In the genomic region with DNA sequence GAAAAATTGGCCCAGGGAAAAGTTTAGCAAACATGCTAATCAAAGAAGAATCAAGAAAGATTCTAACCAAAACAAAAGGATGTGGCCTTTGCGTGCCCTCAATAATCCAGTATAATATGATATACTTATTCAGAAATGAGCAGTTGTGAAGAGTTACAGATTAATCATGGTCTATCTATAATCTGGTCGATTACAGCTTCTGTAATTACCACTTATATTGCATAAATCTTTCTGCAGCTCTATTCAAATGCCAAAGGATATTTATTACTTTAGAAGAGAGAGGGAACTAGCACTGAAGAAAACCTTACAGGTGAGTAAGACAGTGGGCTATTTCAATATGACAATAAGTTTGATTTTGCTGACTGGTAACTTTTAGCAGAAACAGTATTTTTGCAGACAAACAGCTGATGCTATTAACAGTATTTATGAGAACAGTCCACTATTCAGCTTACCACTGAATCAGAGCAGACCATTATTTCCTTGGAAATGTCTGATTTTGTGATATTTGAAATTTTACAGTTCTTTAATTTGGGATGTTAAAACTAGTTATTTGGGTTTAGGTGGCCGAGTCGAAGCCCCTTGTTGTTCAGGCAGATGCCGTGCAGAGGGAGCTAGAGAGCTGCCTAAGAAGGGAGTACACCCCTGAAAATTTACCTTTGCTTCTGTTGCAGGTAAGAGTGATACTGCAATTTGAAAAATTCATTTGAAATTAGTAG, we compare ENCODE assay signal across 8 cellular contexts.
A peak's percentile ranks its signal among the peaks of the same experiment; 100 is the strongest.
DNase-seq lines count a peak whose midpoint lies in the region; ATAC-seq and TF ChIP-seq lines count a peak whose summit lies in the region.

No MANE protein-coding gene starts in this region.

- peaks cover 8% of the 10 kb centered on the region for H3K36me3 Mint-ChIP-seq in activated naive CD4-positive, alpha-beta T cell treated with anti-CD3 and anti-CD28 coated beads for 36 hours (ENCODE audit: low read depth)

- in situ Hi-C loops in SK-MEL-5 (cut with HindIII; ENCODE audit: low pct_unique_long_range_greater_than_20kb, low sequenced_read_pairs) = no loop called here

- peaks cover 0 to 17% (median 0%) of the 10 kb centered on the region in 11 donors for H3K9me3 ChIP-seq in heart right ventricle

- no peaks in the 10 kb centered on the region for H3K36me3 ChIP-seq in heart right ventricle

- H3K4me1 ChIP-seq in heart right ventricle = peaks cover 0 to 6% (median 0%) of the 10 kb centered on the region in 9 donors

- DNase-seq in DMS53 (lab: John Stamatoyannopoulos, UW) (peak; percentile 76), HuH-7.5 (ENCODE audit: low spot score) (peak; percentile 13), SK-MEL-5 (ENCODE audit: low read depth, low spot score) (peak; percentile 60), heart right ventricle (peak; percentile 19 to 30), retina (peak; percentile 48), mesenteric fat pad (ENCODE audit: low spot score) (no peak)
- DNase-seq in activated naive CD4-positive, alpha-beta T cell treated with anti-CD3 and anti-CD28 coated beads for 36 hours = peak; percentile 70

- peaks cover 11% of the 10 kb centered on the region for H3K27me3 Mint-ChIP-seq in activated naive CD4-positive, alpha-beta T cell treated with anti-CD3 and anti-CD28 coated beads for 36 hours (ENCODE audit: low read depth)

- peak overlapping the region in 1 of 10 donors; percentile 22 for H3K4me3 ChIP-seq in heart right ventricle

- CTCF ChIA-PET in activated naive CD4-positive, alpha-beta T cell treated with anti-CD3 and anti-CD28 coated beads for 36 hours (lab: Charles Lee) = interaction anchor here (0.5 to 3.8 kb wide), 27 partner anchors 8 to 856 kb away, joined by 3 to 86 read pairs (median 4); a partner anchor contains a TSS

- peaks cover 0 to 6% (median 0%) of the 10 kb centered on the region in 7 donors for H3K27me3 ChIP-seq in heart right ventricle

- peak in 6 of 8 donors; percentile 55 to 82 (median 70) for ATAC-seq in heart right ventricle
- ATAC-seq in HG03432 (IDR thresholded peaks at IDR 0.05; ENCODE audit: unreplicated experiment) = no peak

- peak; percentile 77 to 97 (median 95) for TF ChIP-seq CTCF in heart right ventricle (IDR thresholded peaks at IDR 0.05)

- H3K4me3 Mint-ChIP-seq in activated naive CD4-positive, alpha-beta T cell treated with anti-CD3 and anti-CD28 coated beads for 36 hours = no peak overlapping the region

- intact Hi-C loops in activated naive CD4-positive, alpha-beta T cell treated with anti-CD3 and anti-CD28 coated beads for 36 hours (cut with micrococcal nuclease) = loop anchor here (1.0 to 5.0 kb wide), 6 partner anchors 49 to 853 kb away; a partner anchor contains a TSS
- intact Hi-C loops in heart right ventricle (cut with DNase I) = loop anchor here in 9 of 10 donors (1.0 to 10.0 kb wide), 6 partner anchors 107 to 197 kb away; a partner anchor contains a TSS

- WGBS in heart right ventricle, 2 donors = 33 to 34% methylated on average over 5 of the region's 5 CpGs

- peaks cover 16% of the 10 kb centered on the region for H3K9me3 Mint-ChIP-seq in activated naive CD4-positive, alpha-beta T cell treated with anti-CD3 and anti-CD28 coated beads for 36 hours

- no peak overlapping the region for H3K27ac Mint-ChIP-seq in activated naive CD4-positive, alpha-beta T cell treated with anti-CD3 and anti-CD28 coated beads for 36 hours

- no peaks in the 10 kb centered on the region for H3K4me1 Mint-ChIP-seq in activated naive CD4-positive, alpha-beta T cell treated with anti-CD3 and anti-CD28 coated beads for 36 hours (ENCODE audit: low read depth)

- H3K27ac ChIP-seq in heart right ventricle = no peak overlapping the region
